1 cellular context compared by ENCODE assay signal in genomic region chr1:184695023-184695422, GRCh38.
TF ChIP-seq lines count a peak whose summit lies in the region.

No MANE protein-coding gene starts in this region.

TF ChIP-seq in IMR-90, 13 proteins besides CTCF, POLR2A, EP300 and RAD21:
- TF ChIP-seq USF2 (IDR thresholded peaks at IDR 0.05; ENCODE audit: low read depth, low read length) (no peak), FOS (IDR thresholded peaks at IDR 0.05; ENCODE audit: low read depth, low read length) (no peak), RFX5 (IDR thresholded peaks at IDR 0.05; ENCODE audit: low read depth, low read length) (no peak), MXI1 (IDR thresholded peaks at IDR 0.05; ENCODE audit: borderline replicate concordance, low read depth, low read length) (no peak), SMC3 (IDR thresholded peaks at IDR 0.05; ENCODE audit: low read depth, low read length) (no peak), CHD1 (IDR thresholded peaks at IDR 0.05; ENCODE audit: low read depth, low read length) (no peak), MAFK (IDR thresholded peaks at IDR 0.05; ENCODE audit: low read depth, low read length) (no peak), NFE2L2 (IDR thresholded peaks at IDR 0.05; ENCODE audit: low read depth, low read length) (no peak), ELK1 (IDR thresholded peaks at IDR 0.05; ENCODE audit: borderline replicate concordance, low read depth, low read length) (no peak), CEBPB (IDR thresholded peaks at IDR 0.05; ENCODE audit: low read depth, low read length) (no peak), BHLHE40 (IDR thresholded peaks at IDR 0.05; ENCODE audit: low read depth, low read length) (no peak), MAZ (IDR thresholded peaks at IDR 0.05; ENCODE audit: borderline replicate concordance, low read depth, low read length) (no peak), RCOR1 (IDR thresholded peaks at IDR 0.05; ENCODE audit: insufficient replicate concordance, low read length) (no peak)
TF ChIP-seq in IMR-90: peak in this region for 0.
